Comparison of ENCODE assay signal across 8 cellular contexts in genomic region chr4:151801547-151802516, GRCh38. TPM values are rescaled to one million over a fixed set of nuclear protein-coding genes. Genes with fewer than 3 reads are reported as not detected.
DNase-seq lines count a peak whose midpoint lies in the region; ATAC-seq and TF ChIP-seq lines count a peak whose summit lies in the region.

No MANE protein-coding gene starts in this region.

- POLR2A ChIA-PET in PC-9 (lab: Charles Lee; ENCODE audit: unreplicated experiment) = interaction anchor here (0.6 kb wide), 1 partner anchor 57 kb away, joined by 3 read pairs; no protein-coding TSS in a partner anchor

- no TSS peak for BruUV-seq in PC-9 (replicated peaks; lab: Mats Ljungman, UMichigan)

- no peaks in the 10 kb centered on the region for H3K79me2 ChIP-seq in PC-9 (ENCODE audit: low read depth)

- no peak overlapping the region for H3K27ac Mint-ChIP-seq in activated T-cell treated with anti-CD3 and anti-CD28 coated beads, Interleukin-2, amount 50 U/mL, for 72 hours

- peaks cover 2% of the 10 kb centered on the region; the same call in 1 of the 2 replicates for H3K4me1 ChIP-seq in PC-9 (replicated peaks; ENCODE audit: insufficient read depth)
- peaks cover 0 to 9% (median 0%) of the 10 kb centered on the region in 3 donors for H3K4me1 ChIP-seq in gastroesophageal sphincter

- no peak for TF ChIP-seq EP300 in gastroesophageal sphincter (IDR thresholded peaks at IDR 0.05)

- CTCF ChIA-PET in PC-9 (lab: Charles Lee) = interaction anchor here (0.9 kb wide), 1 partner anchor 442 kb away, joined by 3 read pairs; no protein-coding TSS in a partner anchor

- TF ChIP-seq POLR2A in gastroesophageal sphincter (IDR thresholded peaks at IDR 0.05) = no peak

- no peak overlapping the region for H3K4me3 Mint-ChIP-seq in activated T-cell treated with anti-CD3 and anti-CD28 coated beads, Interleukin-2, amount 50 U/mL, for 72 hours

- H3K9me2 ChIP-seq in PC-9 (ENCODE audit: insufficient read depth) = no peaks in the 10 kb centered on the region

- H3K36me3 Mint-ChIP-seq in activated T-cell treated with anti-CD3 and anti-CD28 coated beads, Interleukin-2, amount 50 U/mL, for 72 hours (ENCODE audit: insufficient read depth in 2 of 2) = no peaks in the 10 kb centered on the region

- no peaks in the 10 kb centered on the region for H3K9me3 ChIP-seq in PC-9 (ENCODE audit: insufficient read depth, low read depth)
- H3K9me3 ChIP-seq in gastroesophageal sphincter = no peaks in the 10 kb centered on the region

- no peaks in the 10 kb centered on the region for H3K4me1 Mint-ChIP-seq in activated T-cell treated with anti-CD3 and anti-CD28 coated beads, Interleukin-2, amount 50 U/mL, for 72 hours (ENCODE audit: low read depth)

- peak; percentile 41 for DNase-seq in COLO829 (ENCODE audit: low spot score)
- peak; percentile 45 to 57 for DNase-seq in PC-9
- peak; percentile 58 to 70 for DNase-seq in activated T-cell treated with anti-CD3 and anti-CD28 coated beads, Interleukin-2, amount 50 U/mL, for 72 hours
- peak; percentile 75 for DNase-seq in stimulated activated CD4-positive, alpha-beta T cell treated with anti-CD3 and anti-CD28 coated beads, Interleukin-15, amount 100 ng/mL, for 24 hours

- H3K9me3 Mint-ChIP-seq in activated T-cell treated with anti-CD3 and anti-CD28 coated beads, Interleukin-2, amount 50 U/mL, for 72 hours = no peaks in the 10 kb centered on the region

- ATAC-seq in GM21723 (IDR thresholded peaks at IDR 0.05; ENCODE audit: unreplicated experiment) = peak; percentile 66
- ATAC-seq in activated T-cell treated with anti-CD3 and anti-CD28 coated beads, Interleukin-2, amount 50 U/mL, for 72 hours (replicated peaks in 1 of 2) = peak; percentile 51 to 62
- no peak for ATAC-seq in gastroesophageal sphincter
- ATAC-seq in HG03520 (IDR thresholded peaks at IDR 0.05; ENCODE audit: unreplicated experiment) = no peak
- no peak for ATAC-seq in HG03565 (IDR thresholded peaks at IDR 0.05; ENCODE audit: unreplicated experiment)

- intact Hi-C loops in PC-9 (cut with micrococcal nuclease; ENCODE audit: unreplicated experiment) = no loop called here

- TF ChIP-seq CTCF in PC-9 (conservative IDR thresholded peaks at IDR 0.05) (peak; percentile 79), gastroesophageal sphincter (IDR thresholded peaks at IDR 0.05) (peak; percentile 38 to 65 (median 49))

- no peaks in the 10 kb centered on the region for H3K36me3 ChIP-seq in PC-9 (ENCODE audit: low read depth)
- no peaks in the 10 kb centered on the region for H3K36me3 ChIP-seq in gastroesophageal sphincter

- no peaks in the 10 kb centered on the region for H3F3A ChIP-seq in PC-9 (ENCODE audit: insufficient read depth, low read depth)

- no peak overlapping the region for H3K4me2 ChIP-seq in PC-9

- H3K27me3 ChIP-seq in PC-9 (ENCODE audit: insufficient read depth, low read depth) = no peaks in the 10 kb centered on the region
- H3K27me3 ChIP-seq in gastroesophageal sphincter = no peaks in the 10 kb centered on the region

- H3K27ac ChIP-seq in PC-9 = no peak overlapping the region
- H3K27ac ChIP-seq in gastroesophageal sphincter = no peak overlapping the region

- H2AFZ ChIP-seq in PC-9 = no peak overlapping the region

- 67 to 75% methylated on average over 15 of the region's 15 CpGs for WGBS in gastroesophageal sphincter (ENCODE audit: low coverage in 1 of 2), 2 donors

- no peaks in the 10 kb centered on the region for H4K20me1 ChIP-seq in PC-9 (ENCODE audit: insufficient read depth)

- no peaks in the 10 kb centered on the region for H3K27me3 Mint-ChIP-seq in activated T-cell treated with anti-CD3 and anti-CD28 coated beads, Interleukin-2, amount 50 U/mL, for 72 hours (ENCODE audit: low read depth)

- H3K4me3 ChIP-seq in PC-9 (no peak overlapping the region), gastroesophageal sphincter (no peak overlapping the region)

RNA-seq across cellular contexts. Expression of gene GATB, which starts 41.0 kb away (rescaled TPM):
- total RNA-seq in PC-9 (2021) (23.5 and 24.2 TPM in 2 replicates), gastroesophageal sphincter (10 to 100 TPM; 10.6 to 22.4 (median 16.6) TPM)
- 10 to 100 TPM; 15.4 to 19.5 TPM for total RNA-seq in activated T-cell treated with anti-CD3 and anti-CD28 coated beads, Interleukin-2, amount 50 U/mL, for 72 hours

Comparison
In these comparisons a context has a peak if more than half of its experiments do, and no peak if none do; other contexts are left out.
1. ATAC-seq: peak in GM21723 (single experiment) and activated T-cell treated with anti-CD3 and anti-CD28 coated beads, Interleukin-2, amount 50 U/mL, for 72 hours (2 of 2); none in gastroesophageal sphincter (single experiment), HG03520 (single experiment) and HG03565 (single experiment).
2. Peak in every context shown above with its lines, with median percentiles within 50 percentile points of each other: DNase-seq.